8 cellular contexts compared by ENCODE assay signal in the genomic region with DNA sequence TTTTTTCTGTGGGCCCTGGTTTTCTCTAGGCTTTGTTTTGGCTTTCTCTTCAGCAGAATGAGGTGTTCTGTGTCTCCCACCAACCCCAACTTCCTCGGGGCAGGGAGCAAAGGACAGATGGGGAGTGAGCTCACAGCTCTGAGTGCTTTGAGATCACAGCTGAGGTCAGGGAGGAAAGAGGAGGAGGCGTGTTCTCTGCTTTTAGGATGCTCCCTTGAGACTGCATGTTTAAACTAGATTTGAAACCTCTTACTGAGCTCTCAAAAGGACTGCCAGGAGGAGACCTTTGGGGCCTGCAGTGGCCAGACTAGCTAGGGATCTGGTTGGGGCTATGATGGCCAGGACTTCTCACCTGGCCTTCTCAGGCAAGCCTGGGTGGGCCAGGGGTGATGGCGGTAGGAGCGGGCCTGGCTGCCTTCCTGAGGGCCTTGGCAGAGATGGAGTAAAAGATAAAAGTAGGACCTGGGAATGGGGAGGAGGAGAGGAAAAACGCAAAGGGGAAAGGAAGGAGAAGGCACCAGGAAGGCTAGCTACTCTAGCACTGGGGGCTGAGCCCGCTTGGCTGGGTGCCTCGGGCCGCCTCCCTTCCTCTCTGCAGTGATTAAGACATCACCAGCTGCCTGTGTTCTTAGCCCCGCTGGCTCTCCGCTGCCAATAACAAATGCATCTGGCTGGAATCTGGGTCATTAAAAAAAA.
DNase-seq lines count a peak whose midpoint lies in the region; ATAC-seq and TF ChIP-seq lines count a peak whose summit lies in the region.

No MANE protein-coding gene starts in this region.

- no peak overlapping the region for H2AK5ac ChIP-seq in trophoblast cell (ENCODE audit: low read length)

- no peaks in the 10 kb centered on the region for H3K9me3 Mint-ChIP-seq in nephron
- H3K9me3 Mint-ChIP-seq in naive thymus-derived CD4-positive, alpha-beta T cell = no peaks in the 10 kb centered on the region

- no peak overlapping the region for H3K4me3 ChIP-seq in BE2C (ENCODE audit: low read depth, low read length)
- H3K4me3 ChIP-seq in choroid plexus epithelial cell (ENCODE audit: low read depth, low read length) = no peak overlapping the region
- no peak overlapping the region for H3K4me3 ChIP-seq in naive thymus-derived CD4-positive, alpha-beta T cell (ENCODE audit: low read length)
- H3K4me3 ChIP-seq in trophoblast cell (ENCODE audit: low read depth, low read length) = no peak overlapping the region

- intact Hi-C loops in naive thymus-derived CD4-positive, alpha-beta T cell (cut with micrococcal nuclease) = no loop called here

- no peak overlapping the region for H4K8ac ChIP-seq in trophoblast cell (ENCODE audit: low read depth, low read length)

- no peak for ATAC-seq in naive thymus-derived CD4-positive, alpha-beta T cell
- no peak for ATAC-seq in GM18517 (IDR thresholded peaks at IDR 0.05; ENCODE audit: unreplicated experiment)

- TF ChIP-seq CTCF in BE2C (IDR thresholded peaks at IDR 0.05; ENCODE audit: low read depth, low read length) = peak; percentile 35
- TF ChIP-seq CTCF in choroid plexus epithelial cell (conservative IDR thresholded peaks at IDR 0.05; ENCODE audit: low read depth, low read length) = peak; percentile 22
- no peak for TF ChIP-seq CTCF in nephron (IDR thresholded peaks at IDR 0.05; ENCODE audit: unreplicated experiment in 3 of 3)

- H3K4me1 Mint-ChIP-seq in nephron = peaks cover 47% of the 10 kb centered on the region
- no peaks in the 10 kb centered on the region for H3K4me1 Mint-ChIP-seq in naive thymus-derived CD4-positive, alpha-beta T cell

- peaks cover 60% of the 10 kb centered on the region for H3K4me1 ChIP-seq in BE2C
- no peaks in the 10 kb centered on the region for H3K4me1 ChIP-seq in naive thymus-derived CD4-positive, alpha-beta T cell (ENCODE audit: control insufficient read depth in 2 of 2, insufficient read depth in 2 of 2, low read length in 2 of 2)
- peaks cover 4 to 10% of the 10 kb centered on the region in 2 experiments for H3K4me1 ChIP-seq in trophoblast cell (ENCODE audit: control insufficient read depth in 1 of 2, insufficient read depth in 2 of 2, low read length in 2 of 2)

- H3K9me3 ChIP-seq in BE2C (no peaks in the 10 kb centered on the region), trophoblast cell (ENCODE audit: insufficient read depth, low read depth, low read length) (no peaks in the 10 kb centered on the region)
- H3K9me3 ChIP-seq in naive thymus-derived CD4-positive, alpha-beta T cell (ENCODE audit: control insufficient read depth in 2 of 3, low read length in 3 of 3) = no peaks in the 10 kb centered on the region

- no peak overlapping the region for H2BK5ac ChIP-seq in trophoblast cell (ENCODE audit: low read depth, low read length, poor library complexity)

- no peaks in the 10 kb centered on the region for H3K79me2 ChIP-seq in trophoblast cell (ENCODE audit: control insufficient read depth, insufficient read depth, low read length, poor library complexity)

- no peak overlapping the region for H2AFZ ChIP-seq in trophoblast cell (ENCODE audit: insufficient read depth, low read length, poor library complexity)

- H4K91ac ChIP-seq in trophoblast cell (ENCODE audit: low read depth, low read length) = no peak overlapping the region

- WGBS in trophoblast cell (ENCODE audit: extremely low coverage, insufficient coverage, insufficient read length) = no CpG with 5 or more reads among the region's 10 CpGs

- H3K27ac Mint-ChIP-seq in nephron = peak overlapping the region; percentile 42 to 76 (median 71)
- no peak overlapping the region for H3K27ac Mint-ChIP-seq in naive thymus-derived CD4-positive, alpha-beta T cell

- H3K18ac ChIP-seq in trophoblast cell (ENCODE audit: low read length) = no peak overlapping the region

- no peak overlapping the region for H3K23ac ChIP-seq in trophoblast cell (ENCODE audit: low read length)

- peaks cover 4% of the 10 kb centered on the region for H3K27me3 Mint-ChIP-seq in nephron (ENCODE audit: low read depth)
- no peaks in the 10 kb centered on the region for H3K27me3 Mint-ChIP-seq in naive thymus-derived CD4-positive, alpha-beta T cell

- DNase-seq in BE2C = peak; percentile 85
- DNase-seq in NCI-H2107 treated with DMSO at 0.1 percent for 48 hours (lab: John Stamatoyannopoulos, UW; ENCODE audit: unreplicated experiment) = peak; percentile 60
- peak; percentile 70 for DNase-seq in choroid plexus epithelial cell (ENCODE audit: low read depth)
- no peak for DNase-seq in stimulated activated CD4-positive, alpha-beta T cell treated with anti-CD3 and anti-CD28 coated beads, Interleukin-4, amount 100 ng/mL, for 4 hours
- no peak for DNase-seq in naive thymus-derived CD4-positive, alpha-beta T cell
- DNase-seq in trophoblast cell = no peak

- no peak overlapping the region for H3K27ac ChIP-seq in naive thymus-derived CD4-positive, alpha-beta T cell (ENCODE audit: low read depth, low read length)
- no peak overlapping the region for H3K27ac ChIP-seq in trophoblast cell (ENCODE audit: low read depth, low read length)

- H2BK120ac ChIP-seq in trophoblast cell (ENCODE audit: insufficient read depth, low read length, poor library complexity) = no peak overlapping the region

- no peak overlapping the region for H3K9ac ChIP-seq in trophoblast cell (ENCODE audit: low read length)

- no peak overlapping the region for H4K12ac ChIP-seq in trophoblast cell (ENCODE audit: low read depth, low read length)

- H3K36me3 ChIP-seq in BE2C (peaks cover 10% of the 10 kb centered on the region; the same call in 1 of the 2 replicates), trophoblast cell (ENCODE audit: control insufficient read depth in 1 of 2, insufficient read depth in 2 of 2, low read length in 2 of 2) (peaks cover 0 to 7% of the 10 kb centered on the region in 2 experiments)
- H3K36me3 ChIP-seq in naive thymus-derived CD4-positive, alpha-beta T cell (ENCODE audit: control insufficient read depth in 2 of 3, insufficient read depth in 3 of 3, low read length in 3 of 3) = no peaks in the 10 kb centered on the region

- POLR2A ChIA-PET in naive thymus-derived CD4-positive, alpha-beta T cell (lab: Charles Lee) = no interaction called here

- no peak overlapping the region for H3K14ac ChIP-seq in trophoblast cell (ENCODE audit: low read length)

- H3K36me3 Mint-ChIP-seq in nephron (ENCODE audit: low read depth) = peaks cover 9% of the 10 kb centered on the region
- no peaks in the 10 kb centered on the region for H3K36me3 Mint-ChIP-seq in naive thymus-derived CD4-positive, alpha-beta T cell

- H2BK12ac ChIP-seq in trophoblast cell (ENCODE audit: low read length) = no peak overlapping the region

- no peak overlapping the region for H3K4me3 Mint-ChIP-seq in nephron
- no peak overlapping the region for H3K4me3 Mint-ChIP-seq in naive thymus-derived CD4-positive, alpha-beta T cell

- H3K27me3 ChIP-seq in BE2C (no peaks in the 10 kb centered on the region), trophoblast cell (ENCODE audit: insufficient read depth, low read length) (no peaks in the 10 kb centered on the region)
- H3K27me3 ChIP-seq in naive thymus-derived CD4-positive, alpha-beta T cell (ENCODE audit: control insufficient read depth in 2 of 2, insufficient read depth in 2 of 2, low read length in 2 of 2) = no peaks in the 10 kb centered on the region

- no peak overlapping the region for H3K4me2 ChIP-seq in trophoblast cell (ENCODE audit: low read length)

- no peaks in the 10 kb centered on the region for H3K79me1 ChIP-seq in trophoblast cell (ENCODE audit: low read length)

- no peak overlapping the region for H3K4ac ChIP-seq in trophoblast cell (ENCODE audit: low read depth, low read length)

- CTCF ChIA-PET in naive thymus-derived CD4-positive, alpha-beta T cell (lab: Charles Lee) = no interaction called here

Comparison
In these comparisons a context has a peak if more than half of its experiments do, and no peak if none do; other contexts are left out.
1. DNase-seq: peak in BE2C (single experiment), NCI-H2107 treated with DMSO at 0.1 percent for 48 hours (single experiment) and choroid plexus epithelial cell (single experiment); none in stimulated activated CD4-positive, alpha-beta T cell treated with anti-CD3 and anti-CD28 coated beads, Interleukin-4, amount 100 ng/mL, for 4 hours (0 of 2), naive thymus-derived CD4-positive, alpha-beta T cell (0 of 9) and trophoblast cell (0 of 2).
2. CTCF ChIP-seq: peak in BE2C (single experiment) and choroid plexus epithelial cell (single experiment); none in nephron (0 of 3).
3. H3K27ac Mint-ChIP-seq: peak in nephron (3 of 3); none in naive thymus-derived CD4-positive, alpha-beta T cell (0 of 9).